ENCODE assay signal across 11 cellular contexts in the genomic region with DNA sequence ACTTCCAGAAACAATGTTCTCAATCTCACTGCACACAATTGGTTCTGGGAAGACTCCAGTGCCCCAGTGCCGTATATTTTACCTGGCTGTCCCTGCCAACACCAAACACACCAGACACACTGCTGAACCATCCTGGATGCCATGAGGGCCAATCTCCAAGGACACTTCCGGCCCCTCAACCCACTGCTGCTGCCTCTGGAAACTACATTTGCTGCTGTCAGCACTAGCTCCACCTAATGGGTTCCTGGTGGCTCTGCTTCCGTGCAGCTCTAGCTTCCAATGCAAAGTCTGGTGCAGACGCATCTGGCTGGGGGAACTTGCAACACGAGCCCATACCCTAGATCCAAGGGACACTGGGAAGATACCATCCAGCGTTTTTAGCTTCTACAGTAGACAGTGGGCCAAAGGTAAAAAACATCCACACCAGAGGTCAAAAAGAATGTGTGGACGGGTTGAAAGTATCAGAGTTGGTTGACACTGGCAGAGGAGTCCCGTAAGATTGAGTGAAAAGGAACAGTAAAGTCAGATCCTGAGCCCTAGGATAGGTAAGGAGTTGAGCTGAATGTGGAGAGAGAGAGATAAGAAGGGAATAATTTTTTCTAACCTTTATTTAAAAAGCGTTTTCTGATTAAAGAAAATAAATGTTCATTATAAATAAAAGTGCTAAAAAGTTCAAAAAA.
DNase-seq lines count a peak whose midpoint lies in the region; ATAC-seq and TF ChIP-seq lines count a peak whose summit lies in the region.
"Had no signal": no experiment of that assay in that cellular context is flagged by ENCODE, and none has a peak within 500 bp of the region (broad histone marks: within the 10 kb centered on the region; RNA-seq: fewer than 3 reads in every experiment).

No MANE protein-coding gene starts in this region.

- no peaks in the 10 kb centered on the region for H4K20me1 ChIP-seq in OCI-LY7 (ENCODE audit: insufficient read depth, low read length)

- H3K36me3 ChIP-seq in cardiac muscle cell (no peaks in the 10 kb centered on the region), OCI-LY7 (ENCODE audit: insufficient read depth, low read length) (no peaks in the 10 kb centered on the region)
- no peaks in the 10 kb centered on the region for H3K36me3 ChIP-seq in CD8-positive, alpha-beta T cell (ENCODE audit: insufficient read depth, low read length)
- no peaks in the 10 kb centered on the region for H3K36me3 ChIP-seq in naive thymus-derived CD4-positive, alpha-beta T cell (ENCODE audit: control insufficient read depth in 2 of 3, insufficient read depth in 3 of 3, low read length in 3 of 3)

- intact Hi-C loops in Right ventricle myocardium inferior (cut with DNase I): no loop called here
- intact Hi-C loops in OCI-LY7 (cut with micrococcal nuclease; ENCODE audit: unreplicated experiment): no loop called here
- intact Hi-C loops in CD8-positive, alpha-beta T cell (cut with DNase I, micrococcal nuclease): no loop called here
- intact Hi-C loops in naive thymus-derived CD4-positive, alpha-beta T cell (cut with micrococcal nuclease): no loop called here

- no peaks in the 10 kb centered on the region for H3K4me1 Mint-ChIP-seq in CD8-positive, alpha-beta T cell (ENCODE audit: low read depth)
- H3K4me1 Mint-ChIP-seq in activated CD8-positive, alpha-beta T cell treated with anti-CD3 and anti-CD28 coated beads, Interleukin-2, amount 10 ng/mL, durations not matched to agents 7 days and 5 days (ENCODE audit: low read depth): peaks cover 8% of the 10 kb centered on the region
- peaks cover 0 to 5% (median 0%) of the 10 kb centered on the region in 7 donors for H3K4me1 Mint-ChIP-seq in naive thymus-derived CD4-positive, alpha-beta T cell

- H3K4me1 ChIP-seq in cardiac muscle cell (ENCODE audit: low read depth) (no peaks in the 10 kb centered on the region), OCI-LY7 (ENCODE audit: insufficient read depth, low read length, poor library complexity, severe bottlenecking) (no peaks in the 10 kb centered on the region)
- no peaks in the 10 kb centered on the region for H3K4me1 ChIP-seq in CD8-positive, alpha-beta T cell (ENCODE audit: insufficient read depth, low read length)
- no peaks in the 10 kb centered on the region for H3K4me1 ChIP-seq in naive thymus-derived CD4-positive, alpha-beta T cell (ENCODE audit: control insufficient read depth in 2 of 2, insufficient read depth in 2 of 2, low read length in 2 of 2)

- peaks cover 53% of the 10 kb centered on the region for H3K27me3 Mint-ChIP-seq in CD8-positive, alpha-beta T cell (ENCODE audit: low read depth)
- H3K27me3 Mint-ChIP-seq in activated CD8-positive, alpha-beta T cell treated with anti-CD3 and anti-CD28 coated beads, Interleukin-2, amount 10 ng/mL, durations not matched to agents 7 days and 5 days (ENCODE audit: low read depth): peaks cover 31% of the 10 kb centered on the region
- peaks cover 27 to 53% (median 43%) of the 10 kb centered on the region in 5 donors for H3K27me3 Mint-ChIP-seq in naive thymus-derived CD4-positive, alpha-beta T cell

- H3K4me3 ChIP-seq in cardiac muscle cell (no peak overlapping the region), OCI-LY7 (ENCODE audit: low read depth, low read length, poor library complexity, severe bottlenecking) (no peak overlapping the region), fibroblast of pulmonary artery (replicated peaks; ENCODE audit: low read depth, low read length) (no peak overlapping the region)
- H3K4me3 ChIP-seq in CD8-positive, alpha-beta T cell (ENCODE audit: low read depth, low read length): no peak overlapping the region
- H3K4me3 ChIP-seq in naive thymus-derived CD4-positive, alpha-beta T cell (ENCODE audit: low read length): no peak overlapping the region

- CTCF ChIA-PET in OCI-LY7 (lab: Charles Lee; ENCODE audit: unreplicated experiment): no interaction called here
- CTCF ChIA-PET in CD8-positive, alpha-beta T cell (lab: Charles Lee): no interaction called here
- CTCF ChIA-PET in activated CD8-positive, alpha-beta T cell treated with anti-CD3 and anti-CD28 coated beads, Interleukin-2, amount 10 ng/mL, durations not matched to agents 7 days and 5 days (lab: Charles Lee): interaction anchor here (0.5 to 0.7 kb wide), 2 partner anchors 18 to 85 kb away, joined by 3 to 4 read pairs; no protein-coding TSS in a partner anchor
- CTCF ChIA-PET in naive thymus-derived CD4-positive, alpha-beta T cell (lab: Charles Lee): no interaction called here

- H3K9me3 ChIP-seq in cardiac muscle cell (ENCODE audit: low read depth) (no peaks in the 10 kb centered on the region), OCI-LY7 (ENCODE audit: low read length) (no peaks in the 10 kb centered on the region)
- no peaks in the 10 kb centered on the region for H3K9me3 ChIP-seq in CD8-positive, alpha-beta T cell (ENCODE audit: low read length)
- no peaks in the 10 kb centered on the region for H3K9me3 ChIP-seq in naive thymus-derived CD4-positive, alpha-beta T cell (ENCODE audit: control insufficient read depth in 2 of 3, low read length in 3 of 3)

- no peak overlapping the region for H2AFZ ChIP-seq in OCI-LY7 (ENCODE audit: low read length)

- no peak overlapping the region for H3K27ac Mint-ChIP-seq in CD8-positive, alpha-beta T cell
- no peak overlapping the region for H3K27ac Mint-ChIP-seq in activated CD8-positive, alpha-beta T cell treated with anti-CD3 and anti-CD28 coated beads, Interleukin-2, amount 10 ng/mL, durations not matched to agents 7 days and 5 days
- H3K27ac Mint-ChIP-seq in naive thymus-derived CD4-positive, alpha-beta T cell: peak overlapping the region in 1 of 9 donors; percentile 13
- H3K27ac Mint-ChIP-seq: activated CD8-positive, alpha-beta T cell treated with anti-CD3 and anti-CD28 coated beads for 36 hours; CD4-positive, CD25-positive, alpha-beta regulatory T cell had no signal

- H3K27ac ChIP-seq in cardiac muscle cell (no peak overlapping the region), OCI-LY7 (ENCODE audit: low read depth, low read length, poor library complexity, severe bottlenecking) (no peak overlapping the region)
- no peak overlapping the region for H3K27ac ChIP-seq in CD8-positive, alpha-beta T cell (ENCODE audit: low read depth, low read length)
- no peak overlapping the region for H3K27ac ChIP-seq in naive thymus-derived CD4-positive, alpha-beta T cell (ENCODE audit: low read depth, low read length)

- POLR2A ChIA-PET in OCI-LY7 (lab: Charles Lee): interaction anchor here (1.1 kb wide), 1 partner anchor 146 kb away, joined by 3 read pairs; no protein-coding TSS in a partner anchor
- POLR2A ChIA-PET in CD8-positive, alpha-beta T cell (lab: Charles Lee): no interaction called here
- POLR2A ChIA-PET in activated CD8-positive, alpha-beta T cell treated with anti-CD3 and anti-CD28 coated beads, Interleukin-2, amount 10 ng/mL, durations not matched to agents 7 days and 5 days (lab: Charles Lee): no interaction called here
- POLR2A ChIA-PET in naive thymus-derived CD4-positive, alpha-beta T cell (lab: Charles Lee): no interaction called here

- no peaks in the 10 kb centered on the region for H3K27me3 ChIP-seq in cardiac muscle cell
- no peaks in the 10 kb centered on the region for H3K27me3 ChIP-seq in CD8-positive, alpha-beta T cell (ENCODE audit: insufficient read depth, low read length)
- H3K27me3 ChIP-seq in naive thymus-derived CD4-positive, alpha-beta T cell (ENCODE audit: control insufficient read depth in 2 of 2, insufficient read depth in 2 of 2, low read length in 2 of 2): no peaks in the 10 kb centered on the region

- H3K4me2 ChIP-seq in OCI-LY7 (ENCODE audit: low read length): no peak overlapping the region

- BruUV-seq in OCI-LY7 (replicated peaks; lab: Mats Ljungman, UMichigan): no TSS peak

- no peak for ATAC-seq in Right ventricle myocardium inferior
- ATAC-seq in HG02885 (IDR thresholded peaks at IDR 0.05; ENCODE audit: poor library complexity, unreplicated experiment): no peak
- no peak for ATAC-seq in CD8-positive, alpha-beta T cell
- ATAC-seq in activated CD8-positive, alpha-beta T cell treated with anti-CD3 and anti-CD28 coated beads, Interleukin-2, amount 10 ng/mL, durations not matched to agents 7 days and 5 days: no peak
- no peak for ATAC-seq in naive thymus-derived CD4-positive, alpha-beta T cell
- ATAC-seq: activated CD8-positive, alpha-beta T cell treated with anti-CD3 and anti-CD28 coated beads for 36 hours had no signal

- TF ChIP-seq CTCF in cardiac muscle cell (IDR thresholded peaks at IDR 0.05; ENCODE audit: low read depth, low read length): peak; percentile 7
- TF ChIP-seq CTCF in OCI-LY7 (conservative IDR thresholded peaks at IDR 0.05; ENCODE audit: low read length): 0 out of 2 replicates have a peak, but pooled peaks have one; percentile 22
- peak; percentile 10 for TF ChIP-seq CTCF in fibroblast of pulmonary artery (IDR thresholded peaks at IDR 0.05; ENCODE audit: low read length, missing control alignments)
- TF ChIP-seq CTCF in CD8-positive, alpha-beta T cell (IDR thresholded peaks at IDR 0.05): no peak

- no peaks in the 10 kb centered on the region for H3K79me2 ChIP-seq in OCI-LY7 (ENCODE audit: insufficient read depth, low read depth, low read length)

- H3K36me3 Mint-ChIP-seq in CD8-positive, alpha-beta T cell: no peaks in the 10 kb centered on the region
- no peaks in the 10 kb centered on the region for H3K36me3 Mint-ChIP-seq in activated CD8-positive, alpha-beta T cell treated with anti-CD3 and anti-CD28 coated beads, Interleukin-2, amount 10 ng/mL, durations not matched to agents 7 days and 5 days (ENCODE audit: low read depth)
- peaks cover 0 to 3% (median 0%) of the 10 kb centered on the region in 5 donors for H3K36me3 Mint-ChIP-seq in naive thymus-derived CD4-positive, alpha-beta T cell
- H3K36me3 Mint-ChIP-seq: CD4-positive, CD25-positive, alpha-beta regulatory T cell had no signal

- no peaks in the 10 kb centered on the region for H3K9me2 ChIP-seq in OCI-LY7 (ENCODE audit: insufficient read depth, low read length)

- DNase-seq in cardiac muscle cell (ENCODE audit: low read depth in 1 of 2, low spot score in 1 of 2) (peak; percentile 6 to 45), Right ventricle myocardium inferior (ENCODE audit: missing footprints) (no peak), OCI-LY7 (ENCODE audit: low spot score) (no peak), fibroblast of pulmonary artery (ENCODE audit: low read depth) (peak; percentile 6)
- no peak for DNase-seq in CD8-positive, alpha-beta T cell
- DNase-seq in activated CD8-positive, alpha-beta T cell treated with anti-CD3 and anti-CD28 coated beads, Interleukin-2, amount 10 ng/mL, durations not matched to agents 7 days and 5 days: no peak
- DNase-seq in naive thymus-derived CD4-positive, alpha-beta T cell: no peak
- DNase-seq: activated CD8-positive, alpha-beta T cell treated with anti-CD3 and anti-CD28 coated beads for 36 hours; CD4-positive, CD25-positive, alpha-beta regulatory T cell; IMR-90 had no signal

- H3K4me3 Mint-ChIP-seq in CD8-positive, alpha-beta T cell: no peak overlapping the region
- H3K4me3 Mint-ChIP-seq in activated CD8-positive, alpha-beta T cell treated with anti-CD3 and anti-CD28 coated beads, Interleukin-2, amount 10 ng/mL, durations not matched to agents 7 days and 5 days: no peak overlapping the region
- H3K4me3 Mint-ChIP-seq in naive thymus-derived CD4-positive, alpha-beta T cell: no peak overlapping the region
- H3K4me3 Mint-ChIP-seq: activated CD8-positive, alpha-beta T cell treated with anti-CD3 and anti-CD28 coated beads for 36 hours; CD4-positive, CD25-positive, alpha-beta regulatory T cell had no signal

- no peaks in the 10 kb centered on the region for H3K9me3 Mint-ChIP-seq in CD8-positive, alpha-beta T cell
- no peaks in the 10 kb centered on the region for H3K9me3 Mint-ChIP-seq in activated CD8-positive, alpha-beta T cell treated with anti-CD3 and anti-CD28 coated beads, Interleukin-2, amount 10 ng/mL, durations not matched to agents 7 days and 5 days (ENCODE audit: insufficient read depth)
- H3K9me3 Mint-ChIP-seq in naive thymus-derived CD4-positive, alpha-beta T cell: no peaks in the 10 kb centered on the region
- H3K9me3 Mint-ChIP-seq: activated CD8-positive, alpha-beta T cell treated with anti-CD3 and anti-CD28 coated beads for 36 hours had no signal

Comparison
In these comparisons a context has a peak if more than half of its experiments do, and no peak if none do; other contexts are left out.
1. DNase-seq: peak in cardiac muscle cell (2 of 2) and fibroblast of pulmonary artery (single experiment); none in Right ventricle myocardium inferior (single experiment), OCI-LY7 (single experiment), CD8-positive, alpha-beta T cell (0 of 7), activated CD8-positive, alpha-beta T cell treated with anti-CD3 and anti-CD28 coated beads, Interleukin-2, amount 10 ng/mL, durations not matched to agents 7 days and 5 days (single experiment) and naive thymus-derived CD4-positive, alpha-beta T cell (0 of 9).